In the genomic region with DNA sequence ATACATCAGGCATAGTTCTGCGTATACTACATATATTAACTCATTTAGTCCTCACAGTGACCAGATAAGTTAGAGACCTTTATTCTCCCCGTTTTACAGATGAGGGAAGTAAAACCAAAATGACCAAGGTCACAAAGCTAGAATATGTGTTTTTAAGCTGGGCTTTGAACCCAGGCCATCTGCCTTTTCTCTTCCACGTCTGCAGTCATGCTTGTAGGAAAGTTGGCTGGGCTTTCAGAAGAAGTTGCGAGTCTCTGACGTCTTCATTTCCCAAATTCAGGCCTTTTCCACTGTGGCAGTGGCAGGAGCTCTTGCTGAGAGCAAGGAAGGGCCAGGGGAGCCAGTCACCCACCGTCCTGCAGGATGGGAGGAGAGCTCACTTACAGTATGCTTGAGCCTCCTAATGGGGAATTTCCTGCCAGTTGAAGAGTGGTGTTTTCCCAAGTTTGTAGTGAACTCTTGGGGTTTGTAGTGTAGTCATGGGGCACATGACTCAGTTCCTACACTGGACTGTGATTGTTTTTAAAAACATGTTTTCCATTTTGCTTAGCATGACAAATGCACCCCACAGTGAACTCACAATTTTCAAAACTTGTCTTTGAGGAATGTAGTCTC, we compare ENCODE assay signal across 8 cellular contexts. TPM values are rescaled to one million over a fixed set of nuclear protein-coding genes. Genes with fewer than 3 reads are reported as not detected.
DNase-seq lines count a peak whose midpoint lies in the region; ATAC-seq and TF ChIP-seq lines count a peak whose summit lies in the region.

No MANE protein-coding gene starts in this region.

- H3K4me2 ChIP-seq in BLaER1 treated with 17β-estradiol and CSF1 and Interleukin-3, amounts not matched to agents 10 nM and 100 nM = peak overlapping the region in 10 of 11 experiments; percentile 24 to 87 (median 52); a peak in 20 of 22 replicates
- H3K4me2 ChIP-seq in mesendoderm (ENCODE audit: low read length) = no peak overlapping the region

- H3K79me2 ChIP-seq in mesendoderm (ENCODE audit: control insufficient read depth, insufficient read depth, low read length) = no peaks in the 10 kb centered on the region

- peak; percentile 72 for ATAC-seq in upper lobe of right lung
- ATAC-seq in GM18873 (IDR thresholded peaks at IDR 0.05; ENCODE audit: low FRiP score, unreplicated experiment) = no peak
- ATAC-seq in GM19455 (IDR thresholded peaks at IDR 0.05; ENCODE audit: unreplicated experiment) = no peak

- H3K27ac ChIP-seq in BLaER1 treated with 17β-estradiol and CSF1 and Interleukin-3, amounts not matched to agents 10 nM and 100 nM = peak overlapping the region; percentile 1 to 98 (median 54); a peak in 15 of 22 replicates
- H3K27ac ChIP-seq in HUES6 (ENCODE audit: low read depth, low read length) = peak overlapping the region; percentile 77
- peak overlapping the region; percentile 82 for H3K27ac ChIP-seq in mesendoderm (ENCODE audit: low read depth, low read length)
- H3K27ac ChIP-seq in upper lobe of right lung = peak overlapping the region; percentile 65

- peak overlapping the region; percentile 47 for H2BK5ac ChIP-seq in mesendoderm (ENCODE audit: low read length)

- H3K9ac ChIP-seq in BLaER1 treated with 17β-estradiol and CSF1 and Interleukin-3, amounts not matched to agents 10 nM and 100 nM = peak overlapping the region in 4 of 11 experiments; percentile 23 to 89 (median 75); a peak in 6 of 22 replicates
- H3K9ac ChIP-seq in HUES6 (ENCODE audit: low read length) (peak overlapping the region; percentile 72), mesendoderm (ENCODE audit: low read length) (peak overlapping the region; percentile 7)

- peak overlapping the region; percentile 95 for H3K4ac ChIP-seq in mesendoderm (ENCODE audit: low read depth, low read length)

- peaks cover 39 to 83% (median 58%) of the 10 kb centered on the region in 11 experiments for H3K36me3 ChIP-seq in BLaER1 treated with 17β-estradiol and CSF1 and Interleukin-3, amounts not matched to agents 10 nM and 100 nM
- H3K36me3 ChIP-seq in HUES6 (ENCODE audit: control insufficient read depth, insufficient read depth, low read length) = peaks cover 14% of the 10 kb centered on the region
- H3K36me3 ChIP-seq in mesendoderm (ENCODE audit: control insufficient read depth, insufficient read depth, low read length) = no peaks in the 10 kb centered on the region
- peaks cover 28% of the 10 kb centered on the region for H3K36me3 ChIP-seq in upper lobe of right lung

- peak overlapping the region; percentile 82 for H2AK5ac ChIP-seq in mesendoderm (ENCODE audit: low read length)

- H3K4me3 ChIP-seq in BLaER1 treated with 17β-estradiol and CSF1 and Interleukin-3, amounts not matched to agents 10 nM and 100 nM = no peak overlapping the region
- H3K4me3 ChIP-seq in HUES6 (ENCODE audit: low read depth, low read length) (no peak overlapping the region), choroid plexus epithelial cell (ENCODE audit: low read depth, low read length) (no peak overlapping the region), mesendoderm (ENCODE audit: low read length) (no peak overlapping the region), upper lobe of right lung (no peak overlapping the region)

- no peaks in the 10 kb centered on the region for H3K79me1 ChIP-seq in mesendoderm (ENCODE audit: low read length)

- no peaks in the 10 kb centered on the region for H4K20me1 ChIP-seq in BLaER1 treated with 17β-estradiol and CSF1 and Interleukin-3, amounts not matched to agents 10 nM and 100 nM

- peaks cover 42 to 97% (median 58%) of the 10 kb centered on the region in 10 experiments for H3K4me1 ChIP-seq in BLaER1 treated with 17β-estradiol and CSF1 and Interleukin-3, amounts not matched to agents 10 nM and 100 nM
- H3K4me1 ChIP-seq in HUES6 (ENCODE audit: control insufficient read depth, insufficient read depth, low read length) (peaks cover 45% of the 10 kb centered on the region), mesendoderm (ENCODE audit: control insufficient read depth, low read depth, low read length) (peaks cover 21% of the 10 kb centered on the region), upper lobe of right lung (peaks cover 41% of the 10 kb centered on the region)

- H4K5ac ChIP-seq in mesendoderm (ENCODE audit: low read length) = no peak overlapping the region

- peak overlapping the region; percentile 51 for H3K18ac ChIP-seq in mesendoderm (ENCODE audit: low read length)

- intact Hi-C loops in upper lobe of right lung (cut with DNase I) = no loop called here

- no peaks in the 10 kb centered on the region for H3K9me3 ChIP-seq in BLaER1 treated with 17β-estradiol and CSF1 and Interleukin-3, amounts not matched to agents 10 nM and 100 nM (replicated peaks in 1 of 11)
- H3K9me3 ChIP-seq in HUES6 (ENCODE audit: control insufficient read depth, insufficient read depth, low read depth, low read length) (peaks cover 5% of the 10 kb centered on the region; the same call in 1 of the 2 replicates), upper lobe of right lung (no peaks in the 10 kb centered on the region)

- DNase-seq in choroid plexus epithelial cell (ENCODE audit: low read depth) = peak; percentile 99
- peak; percentile 82 for DNase-seq in mesendoderm
- DNase-seq in upper lobe of right lung = no peak
- DNase-seq in medulla oblongata (ENCODE audit: extremely low spot score) = no peak

- no peak overlapping the region for H3K23ac ChIP-seq in mesendoderm (ENCODE audit: low read length)

- peak; percentile 5 for TF ChIP-seq CTCF in choroid plexus epithelial cell (conservative IDR thresholded peaks at IDR 0.05; ENCODE audit: low read depth, low read length)
- TF ChIP-seq CTCF in upper lobe of right lung (IDR thresholded peaks at IDR 0.05) = no peak

- WGBS in mesendoderm (ENCODE audit: extremely low coverage, insufficient coverage, low lambda C conversion rate) = no CpG with 5 or more reads among the region's 6 CpGs

- H2BK15ac ChIP-seq in mesendoderm (replicated peaks; ENCODE audit: low read depth) = no peak overlapping the region

- H3K56ac ChIP-seq in mesendoderm (ENCODE audit: low read length) = peak overlapping the region; percentile 50

- no peaks in the 10 kb centered on the region for H3K27me3 ChIP-seq in BLaER1 treated with 17β-estradiol and CSF1 and Interleukin-3, amounts not matched to agents 10 nM and 100 nM
- H3K27me3 ChIP-seq in HUES6 (ENCODE audit: control insufficient read depth, insufficient read depth, low read length) = no peaks in the 10 kb centered on the region
- H3K27me3 ChIP-seq in mesendoderm (ENCODE audit: insufficient read depth, low read length, poor library complexity) = no peaks in the 10 kb centered on the region
- H3K27me3 ChIP-seq in upper lobe of right lung = no peaks in the 10 kb centered on the region

- no peak overlapping the region for H4K8ac ChIP-seq in mesendoderm (ENCODE audit: low read depth, low read length)

- H2BK120ac ChIP-seq in mesendoderm (ENCODE audit: low read depth, low read length) = peak overlapping the region; percentile 13

RNA-seq across cellular contexts. Expression of gene CYP17A1, which starts 34.2 kb away (rescaled TPM):
- not detected for polyA plus RNA-seq in mesendoderm (2013, experiment 1 of 2)
- polyA plus RNA-seq in mesendoderm (2013, experiment 2 of 2) = not detected
- 1.9 TPM for total RNA-seq in upper lobe of right lung

RNA-seq across cellular contexts. Expression of gene BORCS7, which starts 51.0 kb away (rescaled TPM):
- 4.8 TPM for polyA plus RNA-seq in mesendoderm (2013, experiment 1 of 2)
- polyA plus RNA-seq in mesendoderm (2013, experiment 2 of 2) = 4.8 TPM
- 22.1 TPM for total RNA-seq in upper lobe of right lung

RNA-seq across cellular contexts. Expression of gene WBP1L, which starts 59.3 kb away (rescaled TPM):
- 20.1 TPM for polyA plus RNA-seq in mesendoderm (2013, experiment 1 of 2)
- polyA plus RNA-seq in mesendoderm (2013, experiment 2 of 2) = 20.5 TPM
- total RNA-seq in upper lobe of right lung = 49.0 TPM

Comparison
In these comparisons a context has a peak if more than half of its experiments do, and no peak if none do; other contexts are left out.
1. DNase-seq: peak in choroid plexus epithelial cell (single experiment) and mesendoderm (single experiment); none in upper lobe of right lung (single experiment) and medulla oblongata (single experiment).
2. Peak in every context shown above with its lines, with median percentiles within 50 percentile points of each other: H3K27ac ChIP-seq.